In genomic region chr9:136152543-136152866, GRCh38 we compare ENCODE assay signal across 2 cellular contexts.
TF ChIP-seq lines count a peak whose summit lies in the region.

No MANE protein-coding gene starts in this region.

TF ChIP-seq in GM23338, 12 proteins besides CTCF, POLR2A, EP300 and RAD21 (continued from another document):
- TF ChIP-seq ZNF462 (CRISPR knock-in tag; IDR thresholded peaks at IDR 0.05) = no peak
- no peak for TF ChIP-seq POLR2AphosphoS5 (IDR thresholded peaks at IDR 0.05; ENCODE audit: low read depth)
- TF ChIP-seq JUNB (IDR thresholded peaks at IDR 0.05; ENCODE audit: unreplicated experiment) = no peak
- no peak for TF ChIP-seq EZH2phosphoT487 (IDR thresholded peaks at IDR 0.05; ENCODE audit: unreplicated experiment)
- no peak for TF ChIP-seq EZH2 (IDR thresholded peaks at IDR 0.05; ENCODE audit: low read depth, unreplicated experiment)
- no peak for TF ChIP-seq ZNF114 (CRISPR knock-in tag; IDR thresholded peaks at IDR 0.05)
- TF ChIP-seq ETS1 (IDR thresholded peaks at IDR 0.05) = no peak
- no peak for TF ChIP-seq REST (IDR thresholded peaks at IDR 0.05; ENCODE audit: unreplicated experiment)

TF ChIP-seq in WTC11, 78 proteins besides CTCF, POLR2A, EP300 and RAD21 (continued from another document):
- TF ChIP-seq HMGXB4 (CRISPR knock-in tag; IDR thresholded peaks at IDR 0.05) = no peak
- no peak for TF ChIP-seq ZNF281 (CRISPR knock-in tag; IDR thresholded peaks at IDR 0.05)
- TF ChIP-seq ZNF396 (CRISPR knock-in tag; IDR thresholded peaks at IDR 0.05; ENCODE audit: borderline replicate concordance) = no peak
- no peak for TF ChIP-seq MXD4 (CRISPR knock-in tag; IDR thresholded peaks at IDR 0.05; ENCODE audit: borderline replicate concordance)
- TF ChIP-seq IRF1 (CRISPR knock-in tag; IDR thresholded peaks at IDR 0.05) = no peak
- no peak for TF ChIP-seq CBFB (CRISPR knock-in tag; IDR thresholded peaks at IDR 0.05; ENCODE audit: low read depth)
- no peak for TF ChIP-seq PRRX2 (CRISPR knock-in tag; IDR thresholded peaks at IDR 0.05)
- TF ChIP-seq ATF6 (CRISPR knock-in tag; IDR thresholded peaks at IDR 0.05) = no peak
- TF ChIP-seq OVOL2 (CRISPR knock-in tag; IDR thresholded peaks at IDR 0.05; ENCODE audit: borderline replicate concordance) = no peak
- no peak for TF ChIP-seq E2F1 (CRISPR knock-in tag; IDR thresholded peaks at IDR 0.05)
- no peak for TF ChIP-seq JAZF1 (CRISPR knock-in tag; IDR thresholded peaks at IDR 0.05)
- no peak for TF ChIP-seq GTF2I (CRISPR knock-in tag; conservative IDR thresholded peaks at IDR 0.05)
- no peak for TF ChIP-seq ZNF532 (CRISPR knock-in tag; IDR thresholded peaks at IDR 0.05; ENCODE audit: borderline replicate concordance)
- TF ChIP-seq EMX1 (CRISPR knock-in tag; IDR thresholded peaks at IDR 0.05) = no peak
- TF ChIP-seq TCF7 (CRISPR knock-in tag; IDR thresholded peaks at IDR 0.05; ENCODE audit: low read depth) = no peak
